In genomic region chr9:93263334-93264229, GRCh38 we compare ENCODE assay signal across 15 cellular contexts.
DNase-seq lines count a peak whose midpoint lies in the region; ATAC-seq and TF ChIP-seq lines count a peak whose summit lies in the region.
"Had no signal": no experiment of that assay in that cellular context is flagged by ENCODE, and none has a peak within 500 bp of the region (broad histone marks: within the 10 kb centered on the region; RNA-seq: fewer than 3 reads in every experiment).

No MANE protein-coding gene starts in this region.

- H3K4me3 Mint-ChIP-seq in stimulated activated naive CD8-positive, alpha-beta T cell treated with anti-CD3 and anti-CD28 coated beads, Interleukin-15, amount 100 ng/mL, for 72 hours, result no peak overlapping the region
- no peak overlapping the region for H3K4me3 Mint-ChIP-seq in natural killer cell treated with Interleukin-12 subunit alpha and Interleukin-12 subunit beta and Interleukin-15 and Interleukin-18, amount 100 ng/mL, for 72 hours
- H3K4me3 Mint-ChIP-seq: HFFc6, immature natural killer cell, memory B cell had no signal

- no peaks in the 10 kb centered on the region for H3K9me3 Mint-ChIP-seq in stimulated activated naive CD8-positive, alpha-beta T cell treated with anti-CD3 and anti-CD28 coated beads, Interleukin-15, amount 100 ng/mL, for 72 hours
- no peaks in the 10 kb centered on the region for H3K9me3 Mint-ChIP-seq in natural killer cell treated with Interleukin-12 subunit alpha and Interleukin-12 subunit beta and Interleukin-15 and Interleukin-18, amount 100 ng/mL, for 72 hours
- H3K9me3 Mint-ChIP-seq: HFFc6, immature natural killer cell, memory B cell had no signal

- no peak for TF ChIP-seq CTCF in VCaP (conservative IDR thresholded peaks at IDR 0.05)
- no peak for TF ChIP-seq CTCF in lower lobe of right lung (IDR thresholded peaks at IDR 0.05)

- no peaks in the 10 kb centered on the region for H3K9me3 ChIP-seq in lower lobe of right lung

- intact Hi-C loops in lower lobe of right lung (cut with DNase I), result no loop called here

- no peak for DNase-seq in stimulated activated naive CD8-positive, alpha-beta T cell treated with anti-CD3 and anti-CD28 coated beads, Interleukin-15, amount 100 ng/mL, for 72 hours
- no peak for DNase-seq in stimulated activated naive CD8-positive, alpha-beta T cell treated with anti-CD3 and anti-CD28 coated beads, Interleukin-15, Interleukin-2, amounts not matched to agents 100 U/mL and 50 U/mL, for 24 hours
- DNase-seq in lower lobe of right lung, result peak; percentile 30
- DNase-seq in natural killer cell treated with Interleukin-12 subunit alpha and Interleukin-12 subunit beta and Interleukin-15 and Interleukin-18, amount 100 ng/mL, for 72 hours (ENCODE audit: low spot score), result no peak
- no peak for DNase-seq in SKM-1 treated with dmso at 0.1 percent for 144 hours (lab: John Stamatoyannopoulos, UW; ENCODE audit: unreplicated experiment)
- DNase-seq: activated naive CD4-positive, alpha-beta T cell treated with anti-CD3 and anti-CD28 coated beads, Interleukin-2, amount 50 U/mL, for 16 hours; AML-193; glutamatergic neuron; HFFc6; immature natural killer cell; NCI-H748 treated with DMSO at 0.1 percent for 48 hours had no signal

- H3K36me3 ChIP-seq in lower lobe of right lung, result no peaks in the 10 kb centered on the region

- peaks cover 6% of the 10 kb centered on the region for H3K27me3 ChIP-seq in lower lobe of right lung (ENCODE audit: low read depth)

- H3K4me3 ChIP-seq in lower lobe of right lung, result no peak overlapping the region

- peaks cover 12% of the 10 kb centered on the region for H3K4me1 Mint-ChIP-seq in stimulated activated naive CD8-positive, alpha-beta T cell treated with anti-CD3 and anti-CD28 coated beads, Interleukin-15, amount 100 ng/mL, for 72 hours
- H3K4me1 Mint-ChIP-seq in natural killer cell treated with Interleukin-12 subunit alpha and Interleukin-12 subunit beta and Interleukin-15 and Interleukin-18, amount 100 ng/mL, for 72 hours (ENCODE audit: low read depth in 2 of 2), result no peaks in the 10 kb centered on the region
- H3K4me1 Mint-ChIP-seq: immature natural killer cell had no signal

- no peaks in the 10 kb centered on the region for H3K4me1 ChIP-seq in lower lobe of right lung

- H3K27ac ChIP-seq in VCaP (peak overlapping the region; percentile 47; the same call in 1 of the 2 replicates), lower lobe of right lung (no peak overlapping the region)

- H3K27ac Mint-ChIP-seq in stimulated activated naive CD8-positive, alpha-beta T cell treated with anti-CD3 and anti-CD28 coated beads, Interleukin-15, amount 100 ng/mL, for 72 hours, result no peak overlapping the region
- no peak overlapping the region for H3K27ac Mint-ChIP-seq in natural killer cell treated with Interleukin-12 subunit alpha and Interleukin-12 subunit beta and Interleukin-15 and Interleukin-18, amount 100 ng/mL, for 72 hours
- H3K27ac Mint-ChIP-seq: HFFc6, immature natural killer cell, memory B cell had no signal

- ATAC-seq in stimulated activated naive CD8-positive, alpha-beta T cell treated with anti-CD3 and anti-CD28 coated beads, Interleukin-15, amount 100 ng/mL, for 72 hours, result peak; percentile 33
- ATAC-seq in stimulated activated naive CD8-positive, alpha-beta T cell treated with anti-CD3 and anti-CD28 coated beads, Interleukin-15, Interleukin-2, amounts not matched to agents 100 U/mL and 50 U/mL, for 24 hours, result no peak
- no peak for ATAC-seq in lower lobe of right lung
- no peak for ATAC-seq in HG03045 (IDR thresholded peaks at IDR 0.05; ENCODE audit: unreplicated experiment)
- no peak for ATAC-seq in natural killer cell treated with Interleukin-12 subunit alpha and Interleukin-12 subunit beta and Interleukin-15 and Interleukin-18, amount 100 ng/mL, for 72 hours
- ATAC-seq in HG02678 (IDR thresholded peaks at IDR 0.05; ENCODE audit: unreplicated experiment), result no peak

- no peaks in the 10 kb centered on the region for H3K27me3 Mint-ChIP-seq in stimulated activated naive CD8-positive, alpha-beta T cell treated with anti-CD3 and anti-CD28 coated beads, Interleukin-15, amount 100 ng/mL, for 72 hours
- peaks cover 0 to 3% of the 10 kb centered on the region in 2 donors for H3K27me3 Mint-ChIP-seq in natural killer cell treated with Interleukin-12 subunit alpha and Interleukin-12 subunit beta and Interleukin-15 and Interleukin-18, amount 100 ng/mL, for 72 hours

- no peaks in the 10 kb centered on the region for H3K36me3 Mint-ChIP-seq in natural killer cell treated with Interleukin-12 subunit alpha and Interleukin-12 subunit beta and Interleukin-15 and Interleukin-18, amount 100 ng/mL, for 72 hours
- H3K36me3 Mint-ChIP-seq: immature natural killer cell, memory B cell had no signal
